1 cellular context compared by ENCODE assay signal in genomic region chr13:98411617-98412310, GRCh38.
TF ChIP-seq lines count a peak whose summit lies in the region.

No MANE protein-coding gene starts in this region.

TF ChIP-seq in GM23338, 12 proteins besides CTCF, POLR2A, EP300 and RAD21 (continued from another document):
- no peak for TF ChIP-seq ZNF462 (CRISPR knock-in tag; IDR thresholded peaks at IDR 0.05)
- TF ChIP-seq STAT1 (IDR thresholded peaks at IDR 0.05; ENCODE audit: unreplicated experiment), result no peak
- TF ChIP-seq ZNF331 (CRISPR knock-in tag; IDR thresholded peaks at IDR 0.05; ENCODE audit: low read depth), result no peak
- TF ChIP-seq JUNB (IDR thresholded peaks at IDR 0.05; ENCODE audit: unreplicated experiment), result no peak
